In genomic region chr1:8765253-8765652, GRCh38 we compare ENCODE assay signal across 16 cellular contexts. TPM values are rescaled to one million over a fixed set of nuclear protein-coding genes. Genes with fewer than 3 reads are reported as not detected.
A peak's percentile ranks its signal among the peaks of the same experiment; 100 is the strongest.
DNase-seq lines count a peak whose midpoint lies in the region; TF ChIP-seq lines count a peak whose summit lies in the region.
"Had no signal": no experiment of that assay in that cellular context is flagged by ENCODE, and none has a peak within 500 bp of the region (broad histone marks: within the 10 kb centered on the region; RNA-seq: fewer than 3 reads in every experiment).

No MANE protein-coding gene starts in this region.

- H4K20me1 ChIP-seq in OCI-LY7 (ENCODE audit: insufficient read depth, low read length) = no peaks in the 10 kb centered on the region

- no peak for TF ChIP-seq CTCF in OCI-LY7 (conservative IDR thresholded peaks at IDR 0.05; ENCODE audit: low read length)
- TF ChIP-seq CTCF in brain (conservative IDR thresholded peaks at IDR 0.05) = no peak
- no peak for TF ChIP-seq CTCF in transverse colon (IDR thresholded peaks at IDR 0.05)
- TF ChIP-seq CTCF in CD14-positive monocyte (IDR thresholded peaks at IDR 0.05) = no peak

- intact Hi-C loops in OCI-LY7 (cut with micrococcal nuclease; ENCODE audit: unreplicated experiment) (no loop called here), transverse colon (cut with DNase I; ENCODE audit: low total_unique reads) (no loop called here), CD14-positive monocyte (cut with micrococcal nuclease) (no loop called here)

- H3K36me3 ChIP-seq in OCI-LY7 (ENCODE audit: insufficient read depth, low read length) (peaks cover 17% of the 10 kb centered on the region; the same call in 1 of the 2 replicates), transverse colon (no peaks in the 10 kb centered on the region)
- H3K36me3 ChIP-seq: BE2C had no signal

- 51 to 59% methylated on average over 3 to 4 of the region's 4 CpGs for WGBS in transverse colon (ENCODE audit: low coverage in 1 of 2), 2 donors

- H3K27me3 Mint-ChIP-seq in brain (no peaks in the 10 kb centered on the region), CD14-positive monocyte (ENCODE audit: low read depth in 3 of 3) (peaks cover 0 to 2% (median 0%) of the 10 kb centered on the region in 3 donors)
- H3K27me3 Mint-ChIP-seq: T-cell had no signal

- no peak overlapping the region for H2AFZ ChIP-seq in OCI-LY7 (ENCODE audit: low read length)

- H3K36me3 Mint-ChIP-seq in brain (peaks cover 61% of the 10 kb centered on the region), CD14-positive monocyte (peaks cover 5% of the 10 kb centered on the region in 2 donors)

- no peaks in the 10 kb centered on the region for H3K27me3 ChIP-seq in transverse colon
- H3K27me3 ChIP-seq: BE2C had no signal

- H3K27ac Mint-ChIP-seq in brain (peak overlapping the region in 3 of 5 experiments; percentile 3 to 37 (median 22)), CD14-positive monocyte (no peak overlapping the region)
- H3K27ac Mint-ChIP-seq: T-cell had no signal

- no TSS peak for BruUV-seq in OCI-LY7 (replicated peaks; lab: Mats Ljungman, UMichigan)

- TF ChIP-seq POLR2A in transverse colon (IDR thresholded peaks at IDR 0.05) = no peak

- H3K9me2 ChIP-seq in OCI-LY7 (ENCODE audit: insufficient read depth, low read length) = no peaks in the 10 kb centered on the region
- H3K9me2 ChIP-seq: SK-N-SH had no signal

- no peak for TF ChIP-seq EP300 in transverse colon (IDR thresholded peaks at IDR 0.05; ENCODE audit: low read depth)

- H3K4me1 Mint-ChIP-seq in brain (peaks cover 56% of the 10 kb centered on the region), CD14-positive monocyte (peaks cover 6% of the 10 kb centered on the region)

- no peaks in the 10 kb centered on the region for H3K9me3 ChIP-seq in OCI-LY7 (ENCODE audit: low read length)
- no peaks in the 10 kb centered on the region for H3K9me3 ChIP-seq in transverse colon
- H3K9me3 ChIP-seq: BE2C, SK-N-SH had no signal

- in situ Hi-C loops in transverse colon (cut with MboI; ENCODE audit: low pct_ligation_motif_present in 1 of 4, low pct_unique_long_range_greater_than_20kb in 1 of 4, low sequenced_read_pairs in 3 of 4) = no loop called here

- peaks cover 15% of the 10 kb centered on the region; the same call in 1 of the 2 replicates for H3K79me2 ChIP-seq in OCI-LY7 (ENCODE audit: insufficient read depth, low read depth, low read length)

- POLR2A ChIA-PET in OCI-LY7 (lab: Charles Lee) = no interaction called here

- H3K4me2 ChIP-seq in OCI-LY7 (ENCODE audit: low read length) = peak overlapping the region; percentile 54
- H3K4me2 ChIP-seq: SK-N-SH had no signal

- peak; percentile 3 for DNase-seq in GM04504 (ENCODE audit: low read depth)
- DNase-seq in OCI-LY7 (ENCODE audit: low spot score) = no peak
- peak; percentile 19 for DNase-seq in transverse colon
- no peak for DNase-seq in HuH-7 (ENCODE audit: low spot score)
- no peak for DNase-seq in activated T-cell treated with anti-CD3 and anti-CD28 coated beads, Interleukin-2, amount 50 U/mL, for 48 hours
- no peak for DNase-seq in CD14-positive monocyte (ENCODE audit: low spot score)
- DNase-seq: BE2C, DND-41, GDM1, NCI-H1417, NCI-H1930, NCI-H2171, NCI-H446, SK-N-SH, T-cell had no signal

- H3K4me3 Mint-ChIP-seq in brain (no peak overlapping the region), CD14-positive monocyte (no peak overlapping the region)
- H3K4me3 Mint-ChIP-seq: T-cell had no signal

- peak overlapping the region; percentile 5 for H3K27ac ChIP-seq in OCI-LY7 (ENCODE audit: low read depth, low read length, poor library complexity, severe bottlenecking)
- no peak overlapping the region for H3K27ac ChIP-seq in transverse colon

- CTCF ChIA-PET in OCI-LY7 (lab: Charles Lee; ENCODE audit: unreplicated experiment) = no interaction called here

- H3K4me1 ChIP-seq in OCI-LY7 (ENCODE audit: insufficient read depth, low read length, poor library complexity, severe bottlenecking) (peaks cover 28% of the 10 kb centered on the region), transverse colon (peaks cover 0 to 22% (median 16%) of the 10 kb centered on the region in 4 donors)
- H3K4me1 ChIP-seq: BE2C had no signal

- peak overlapping the region; percentile 20 for H3K4me3 ChIP-seq in OCI-LY7 (ENCODE audit: low read depth, low read length, poor library complexity, severe bottlenecking)
- H3K4me3 ChIP-seq in transverse colon = no peak overlapping the region

- H3K9me3 Mint-ChIP-seq in brain (peaks cover 0 to 2% (median 0%) of the 10 kb centered on the region in 5 experiments), CD14-positive monocyte (no peaks in the 10 kb centered on the region)
- H3K9me3 Mint-ChIP-seq: T-cell had no signal

RNA-seq across cellular contexts. Expression of gene RERE, which starts 52.2 kb away (rescaled TPM):
- 73.1 and 81.5 TPM in 2 replicates for total RNA-seq in OCI-LY7 (2014; rRNA removed; shearing (Covaris generic))
- total RNA-seq in OCI-LY7 (2022) (183 and 211 TPM in 2 replicates), transverse colon (100 to 1,000 TPM in 3 of 4 donors, 10 to 100 TPM in 1; 80.3 to 657 (median 105) TPM)
- polyA plus RNA-seq in brain (ENCODE audit: insufficient read depth, low read depth, low replicate concordance) (103 TPM), CD14-positive monocyte (1 to 10 TPM; 1.2 to 3.8 TPM)

Comparison
In these comparisons a context has a peak if more than half of its experiments do, and no peak if none do; other contexts are left out.
1. DNase-seq: peak in GM04504 (single experiment) and transverse colon (single experiment); none in OCI-LY7 (single experiment), HuH-7 (single experiment), activated T-cell treated with anti-CD3 and anti-CD28 coated beads, Interleukin-2, amount 50 U/mL, for 48 hours (0 of 2) and CD14-positive monocyte (single experiment).
2. H3K27ac Mint-ChIP-seq: peak in brain (3 of 5); none in CD14-positive monocyte (0 of 7).